In genomic region chr15:81184188-81184587, GRCh38 we compare ENCODE assay signal across 17 cellular contexts. TPM values are rescaled to one million over a fixed set of nuclear protein-coding genes. Genes with fewer than 3 reads are reported as not detected.
DNase-seq lines count a peak whose midpoint lies in the region; ATAC-seq and TF ChIP-seq lines count a peak whose summit lies in the region.
"Had no signal": no experiment of that assay in that cellular context is flagged by ENCODE, and none has a peak within 500 bp of the region (broad histone marks: within the 10 kb centered on the region; RNA-seq: fewer than 3 reads in every experiment).

No MANE protein-coding gene starts in this region.

- H3K4me1 Mint-ChIP-seq in Calu3 (ENCODE audit: low read depth, unreplicated experiment): no peaks in the 10 kb centered on the region

- intact Hi-C loops in Right ventricle myocardium inferior (cut with DNase I) (loop anchor here (5.0 kb wide), 1 partner anchor 38 kb away; no protein-coding TSS in a partner anchor), cardiac septum (cut with DNase I) (no loop called here), aorta (cut with DNase I) (no loop called here), Calu3 (cut with micrococcal nuclease; ENCODE audit: unreplicated experiment) (no loop called here)

- H3K9me3 ChIP-seq in osteoblast (ENCODE audit: low read depth, low read length) (no peaks in the 10 kb centered on the region), aorta (ENCODE audit: control insufficient read depth, low read length) (no peaks in the 10 kb centered on the region)
- H3K9me3 ChIP-seq: colonic mucosa, spleen had no signal

- H4K20me1 ChIP-seq in osteoblast (ENCODE audit: insufficient read depth, low read length): no peaks in the 10 kb centered on the region

- TF ChIP-seq CTCF in osteoblast (IDR thresholded peaks at IDR 0.05; ENCODE audit: extremely low read depth, low read depth, low read length) (no peak), Calu3 (IDR thresholded peaks at IDR 0.05; ENCODE audit: unreplicated experiment) (no peak)

- 83 to 84% methylated on average over 5 of the region's 5 CpGs for WGBS in aorta, 2 donors

- no peak overlapping the region for H3K4me3 Mint-ChIP-seq in Calu3 (ENCODE audit: low read depth, unreplicated experiment)
- H3K4me3 Mint-ChIP-seq: neural progenitor cell; T-helper 2 cell treated with Interferon-gamma antibody and Interleukin-4, amounts not matched to agents 5 μg/mL and 100 μg/mL, for 36 hours had no signal

- ATAC-seq in Right ventricle myocardium inferior (peak; percentile 41), aorta (ENCODE audit: low FRiP score) (peak; percentile 11), HG02884 (IDR thresholded peaks at IDR 0.05; ENCODE audit: unreplicated experiment) (no peak), HG03108 (IDR thresholded peaks at IDR 0.05; ENCODE audit: unreplicated experiment) (no peak)

- H3K36me3 ChIP-seq in osteoblast (ENCODE audit: insufficient read depth, low read length) (no peaks in the 10 kb centered on the region), aorta (ENCODE audit: control insufficient read depth in 1 of 2, insufficient read depth in 2 of 2, low read length in 1 of 2) (no peaks in the 10 kb centered on the region)
- H3K36me3 ChIP-seq: colonic mucosa, neural progenitor cell, spleen had no signal

- H3K27ac ChIP-seq in osteoblast (ENCODE audit: low read depth, low read length) (peak overlapping the region; percentile 57), aorta (ENCODE audit: low read depth in 1 of 2, low read length in 2 of 2) (no peak overlapping the region)
- H3K27ac ChIP-seq: colonic mucosa, neural progenitor cell, spleen had no signal

- H3K4me1 ChIP-seq in osteoblast (ENCODE audit: insufficient read depth, low read length) (peaks cover 33% of the 10 kb centered on the region), aorta (ENCODE audit: control insufficient read depth in 1 of 2, insufficient read depth in 2 of 2, low read length in 2 of 2) (no peaks in the 10 kb centered on the region)
- H3K4me1 ChIP-seq: colonic mucosa had no signal

- CTCF ChIA-PET in Calu3 (lab: Charles Lee): no interaction called here

- no peaks in the 10 kb centered on the region for H3K79me2 ChIP-seq in osteoblast (ENCODE audit: insufficient read depth, low read length)

- no peak for DNase-seq in Right ventricle myocardium inferior (ENCODE audit: missing footprints)
- DNase-seq in cardiac septum (ENCODE audit: low spot score): no peak
- peak; percentile 89 for DNase-seq in fibroblast of gingiva (ENCODE audit: low read depth)
- no peak for DNase-seq in osteoblast (ENCODE audit: insufficient read length, low spot score, missing footprints)
- DNase-seq in aorta: no peak
- no peak for DNase-seq in Calu3
- DNase-seq: ACHN; activated naive CD4-positive, alpha-beta T cell treated with anti-CD3 and anti-CD28 coated beads, Interleukin-2, amount 50 U/mL, for 16 hours; colonic mucosa; kidney glomerular epithelial cell; NCI-H1105 treated with DMSO at 0.1 percent for 48 hours; NCI-H510A; spleen had no signal

- no peak overlapping the region for H3K27ac Mint-ChIP-seq in Calu3 (ENCODE audit: unreplicated experiment)
- H3K27ac Mint-ChIP-seq: neural progenitor cell; T-helper 2 cell treated with Interferon-gamma antibody and Interleukin-4, amounts not matched to agents 5 μg/mL and 100 μg/mL, for 36 hours had no signal

- no TSS peak for BruUV-seq in Calu3 (replicated peaks; lab: Mats Ljungman, UMichigan)

- peak overlapping the region; percentile 2 for H3K4me2 ChIP-seq in osteoblast (ENCODE audit: insufficient read depth, low read length)
- H3K4me2 ChIP-seq: neural progenitor cell had no signal

- H3K27me3 ChIP-seq in osteoblast (ENCODE audit: insufficient read depth, low read length) (peaks cover 3% of the 10 kb centered on the region), aorta (ENCODE audit: control insufficient read depth in 1 of 2, insufficient read depth in 2 of 2, low read length in 1 of 2) (no peaks in the 10 kb centered on the region)
- H3K27me3 ChIP-seq: colonic mucosa, neural progenitor cell had no signal

- H3K9me3 Mint-ChIP-seq in Calu3 (ENCODE audit: low read depth, unreplicated experiment): no peaks in the 10 kb centered on the region
- H3K9me3 Mint-ChIP-seq: neural progenitor cell; T-helper 2 cell treated with Interferon-gamma antibody and Interleukin-4, amounts not matched to agents 5 μg/mL and 100 μg/mL, for 36 hours had no signal

- H2AFZ ChIP-seq in osteoblast (ENCODE audit: low read length): no peak overlapping the region
- H2AFZ ChIP-seq: neural progenitor cell had no signal

- no peak overlapping the region for H3K4me3 ChIP-seq in osteoblast (ENCODE audit: insufficient read depth, low read length)
- no peak overlapping the region for H3K4me3 ChIP-seq in aorta (ENCODE audit: low read length in 2 of 2)
- H3K4me3 ChIP-seq: colonic mucosa, neural progenitor cell, spleen had no signal

- H3K27me3 Mint-ChIP-seq in Calu3 (ENCODE audit: unreplicated experiment): peaks cover 87% of the 10 kb centered on the region

- H3K36me3 Mint-ChIP-seq in Calu3 (ENCODE audit: insufficient read depth, unreplicated experiment): no peaks in the 10 kb centered on the region
- H3K36me3 Mint-ChIP-seq: neural progenitor cell had no signal

RNA-seq across cellular contexts. Expression of gene IL16, which starts 12.5 kb away (rescaled TPM):
- total RNA-seq in Right ventricle myocardium inferior (3.7 TPM), cardiac septum (2.5 TPM), osteoblast (6.5 and 7.1 TPM in 2 replicates), aorta (10 to 100 TPM in 1 of 2 donors, 1 to 10 TPM in 1; 9.1 to 19.5 TPM), Calu3 (2022) (not detected in 2 replicates)
- polyA plus RNA-seq in aorta: 1 to 10 TPM; 5.3 to 6.5 TPM

RNA-seq across cellular contexts. Expression of gene CFAP161, which starts 50.1 kb away (rescaled TPM):
- 0.38 TPM for total RNA-seq in Right ventricle myocardium inferior
- 1.7 TPM for total RNA-seq in cardiac septum
- total RNA-seq in osteoblast: under 0.01 and 0.88 TPM in 2 replicates
- under 1 TPM; 0.45 to 0.84 TPM for total RNA-seq in aorta
- not detected for polyA plus RNA-seq in aorta
- total RNA-seq in Calu3 (2022): not detected in 2 replicates

Comparison
In these comparisons a context has a peak if more than half of its experiments do, and no peak if none do; other contexts are left out.
1. ATAC-seq: peak in Right ventricle myocardium inferior (single experiment) and aorta (single experiment); none in HG02884 (single experiment) and HG03108 (single experiment).